Comparison of ENCODE assay signal across 31 cellular contexts in genomic region chr17:74343526-74344284, GRCh38. TPM values are rescaled to one million over a fixed set of nuclear protein-coding genes. Genes with fewer than 3 reads are reported as not detected.
DNase-seq lines count a peak whose midpoint lies in the region; FAIRE-seq and TF ChIP-seq lines count a peak whose summit lies in the region.
"Had no signal": no experiment of that assay in that cellular context is flagged by ENCODE, and none has a peak within 500 bp of the region (broad histone marks: within the 10 kb centered on the region; RNA-seq: fewer than 3 reads in every experiment).

No MANE protein-coding gene starts in this region.

- no peak overlapping the region for H3K18ac ChIP-seq in H1 (ENCODE audit: extremely low read depth, low read length)

- no peak overlapping the region for H3K56ac ChIP-seq in H1 (replicated peaks; ENCODE audit: insufficient read length, low read depth, low read length)

- H3K27me3 ChIP-seq in H1 (replicated peaks in 1 of 4; ENCODE audit: control insufficient read depth in 3 of 4, extremely low read depth in 1 of 4, insufficient read depth in 3 of 4, low read length in 3 of 4): peaks cover 0 to 2% (median 0%) of the 10 kb centered on the region in 4 experiments; a peak in 2 of 7 replicates
- H3K27me3 ChIP-seq in osteoblast (ENCODE audit: insufficient read depth, low read length): no peaks in the 10 kb centered on the region
- H3K27me3 ChIP-seq in prostate gland (replicated peaks; ENCODE audit: insufficient read depth): peaks cover 4% of the 10 kb centered on the region

- H3K9me3 ChIP-seq in H1 (ENCODE audit: insufficient read depth in 2 of 2, low read depth in 1 of 2, low read length in 1 of 2) (no peaks in the 10 kb centered on the region), osteoblast (ENCODE audit: low read depth, low read length) (no peaks in the 10 kb centered on the region), prostate gland (no peaks in the 10 kb centered on the region)
- H3K9me3 ChIP-seq: SJSA1 had no signal

- TF ChIP-seq RAD21 in H1 (IDR thresholded peaks at IDR 0.05 in 1 of 2, conservative IDR thresholded peaks at IDR 0.05 in 1 of 2; ENCODE audit: low read depth in 2 of 2, low read length in 2 of 2): no peak

- H3K4me1 ChIP-seq in H1 (replicated peaks in 1 of 4; ENCODE audit: control insufficient read depth in 3 of 4, insufficient read depth in 4 of 4, low read length in 3 of 4) (peaks cover 0 to 16% (median 9%) of the 10 kb centered on the region in 4 experiments; a peak in 5 of 7 replicates), osteoblast (ENCODE audit: insufficient read depth, low read length) (no peaks in the 10 kb centered on the region), prostate gland (replicated peaks) (no peaks in the 10 kb centered on the region)
- H3K4me1 ChIP-seq: SJSA1 had no signal

- H4K8ac ChIP-seq in H1 (ENCODE audit: extremely low read depth, insufficient read depth, low read length): peak overlapping the region; percentile 48; the same call in 1 of the 2 replicates

- no peak overlapping the region for H2BK20ac ChIP-seq in H1 (ENCODE audit: low read length)

- H2BK120ac ChIP-seq in H1 (replicated peaks; ENCODE audit: low read depth, low read length): no peak overlapping the region

- H4K91ac ChIP-seq in H1 (replicated peaks; ENCODE audit: insufficient read length, low read length): peak overlapping the region; percentile 51

- DNase-seq in D721Med (ENCODE audit: insufficient read length, low spot score): peak; percentile 86
- peak; percentile 53 for DNase-seq in NCI-H2171 treated with DMSO at 0.1 percent for 48 hours (lab: John Stamatoyannopoulos, UW)
- no peak for DNase-seq in H1 (ENCODE audit: low read depth in 1 of 2, low spot score in 2 of 2)
- DNase-seq in osteoblast (ENCODE audit: insufficient read length, low spot score, missing footprints): peak; percentile 88
- DNase-seq in iPS-NIHi7 (ENCODE audit: extremely low spot score): no peak
- DNase-seq in COLO829 (ENCODE audit: low spot score): no peak
- DNase-seq in prostate gland (ENCODE audit: low spot score): no peak
- DNase-seq: AML-193; C1 segment of cervical spinal cord; CD8-positive, alpha-beta T cell; DMS153; GM23248; H9; Kasumi-1; NCI-H1105 treated with DMSO at 0.1 percent for 48 hours; NCI-H1694; NCI-H2029 treated with DMSO at 0.1 percent for 48 hours; NCI-H226; NCI-H510A; NCI-H774; PC-9; Right ventricle myocardium superior had no signal

- CTCF ChIA-PET in H1 (lab: Charles Lee; ENCODE audit: partially characterized antibody): interaction anchor here (0.5 to 11.2 kb wide), 9 partner anchors 8 to 1017 kb away, joined by 3 to 114 read pairs (median 3); partner anchors contain the start of gene GPR142

- H3K4me3 ChIP-seq in H1 (ENCODE audit: extremely low read depth in 1 of 4, insufficient read depth in 2 of 4, low read depth in 3 of 4, low read length in 4 of 4) (no peak overlapping the region), osteoblast (ENCODE audit: insufficient read depth, low read length) (no peak overlapping the region), prostate gland (no peak overlapping the region)
- H3K4me3 ChIP-seq: GM23248, K562, PC-9, SJSA1 had no signal

- TF ChIP-seq EP300 in H1 (IDR thresholded peaks at IDR 0.05; ENCODE audit: borderline replicate concordance in 1 of 2, low read depth in 2 of 2, low read length in 2 of 2): no peak

- H4K5ac ChIP-seq in H1 (ENCODE audit: insufficient read length, low read depth, low read length): no peak overlapping the region

- H3K79me1 ChIP-seq in H1 (ENCODE audit: low read depth, low read length): no peaks in the 10 kb centered on the region

- H2BK5ac ChIP-seq in H1 (ENCODE audit: low read depth, low read length): no peak overlapping the region

- H3K4ac ChIP-seq in H1 (replicated peaks; ENCODE audit: insufficient read length, low read depth, low read length): no peak overlapping the region

- TF ChIP-seq CTCF in D721Med (IDR thresholded peaks at IDR 0.05; ENCODE audit: insufficient read depth, missing control alignments): no peak
- TF ChIP-seq CTCF in H1 (IDR thresholded peaks at IDR 0.05; ENCODE audit: control extremely low read depth in 1 of 3, insufficient read depth in 1 of 3, low read depth in 1 of 3, low read length in 3 of 3): no peak
- TF ChIP-seq CTCF in osteoblast (IDR thresholded peaks at IDR 0.05; ENCODE audit: extremely low read depth, low read depth, low read length): no peak
- no peak for TF ChIP-seq CTCF in prostate gland (IDR thresholded peaks at IDR 0.05)

- TF ChIP-seq POLR2A in H1 (IDR thresholded peaks at IDR 0.05; ENCODE audit: control extremely low read depth in 1 of 2, low read depth in 2 of 2, low read length in 2 of 2) (no peak), prostate gland (IDR thresholded peaks at IDR 0.05) (no peak)

- no peak overlapping the region for H2BK15ac ChIP-seq in H1 (ENCODE audit: low read length)

- no peak overlapping the region for H3K23ac ChIP-seq in H1 (ENCODE audit: insufficient read length)

- H2AK5ac ChIP-seq in H1 (ENCODE audit: low read depth, low read length): no peak overlapping the region

- FAIRE-seq in D721Med (lab: Jason Lieb, UNC): no peak
- no peak for FAIRE-seq in H1 (lab: Jason Lieb, UNC)
- FAIRE-seq: A204.1, K562 had no signal

- H3K4me2 ChIP-seq in H1 (ENCODE audit: insufficient read depth in 1 of 2, low read depth in 2 of 2, low read length in 2 of 2): no peak overlapping the region; a peak in 1 of 4 replicates
- no peak overlapping the region for H3K4me2 ChIP-seq in osteoblast (ENCODE audit: insufficient read depth, low read length)
- H3K4me2 ChIP-seq: PC-9 had no signal

- H3K36me3 ChIP-seq in H1 (ENCODE audit: control insufficient read depth in 2 of 4, insufficient read depth in 4 of 4, low read length in 3 of 4) (no peaks in the 10 kb centered on the region), osteoblast (ENCODE audit: insufficient read depth, low read length) (no peaks in the 10 kb centered on the region), prostate gland (no peaks in the 10 kb centered on the region)
- H3K36me3 ChIP-seq: SJSA1 had no signal

- intact Hi-C loops in prostate gland (cut with DNase I): no loop called here

- H3K14ac ChIP-seq in H1 (ENCODE audit: insufficient read length): no peak overlapping the region

- POLR2A ChIA-PET in H1 (lab: Charles Lee; ENCODE audit: partially characterized antibody): interaction anchor here (1.2 kb wide), 1 partner anchor 16 kb away, joined by 3 read pairs; no protein-coding TSS in a partner anchor

- H3K9ac ChIP-seq in H1 (replicated peaks in 1 of 4; ENCODE audit: extremely low read depth in 1 of 4, low read depth in 3 of 4, low read length in 3 of 4): no peak overlapping the region
- H3K9ac ChIP-seq: GM23248 had no signal

- no peaks in the 10 kb centered on the region for H3K79me2 ChIP-seq in H1 (ENCODE audit: control insufficient read depth in 1 of 2, insufficient read depth in 2 of 2, low read length in 2 of 2)
- H3K79me2 ChIP-seq in osteoblast (ENCODE audit: insufficient read depth, low read length): no peaks in the 10 kb centered on the region

- no peak overlapping the region for H2BK12ac ChIP-seq in H1 (ENCODE audit: low read depth, low read length)

- H4K20me1 ChIP-seq in H1 (replicated peaks in 1 of 2; ENCODE audit: control insufficient read depth in 1 of 2, insufficient read depth in 2 of 2, low read length in 2 of 2): no peaks in the 10 kb centered on the region
- H4K20me1 ChIP-seq in osteoblast (ENCODE audit: insufficient read depth, low read length): no peaks in the 10 kb centered on the region

- no peaks in the 10 kb centered on the region for H3K23me2 ChIP-seq in H1 (ENCODE audit: low read depth, low read length)

- 86% methylated on average over 8 of the region's 9 CpGs; no CpG with 5 or more reads in 1 of the 2 experiments for WGBS in H1 (ENCODE audit: extremely low coverage in 1 of 2, insufficient coverage in 1 of 2, insufficient read length in 1 of 2, insufficient replicate concordance in 2 of 2, low coverage in 1 of 2, low lambda C conversion rate in 2 of 2, missing lambda C conversion rate in 1 of 2), 2 experiments
- WGBS in prostate gland: 60% methylated on average over 8 of the region's 9 CpGs

- H3K27ac ChIP-seq in H1 (ENCODE audit: low read depth, low read length): no peak overlapping the region
- no peak overlapping the region for H3K27ac ChIP-seq in osteoblast (ENCODE audit: low read depth, low read length)
- no peak overlapping the region for H3K27ac ChIP-seq in prostate gland
- H3K27ac ChIP-seq: GM23248, PC-9, SJSA1 had no signal

- H2AFZ ChIP-seq in H1 (ENCODE audit: low read length): no peak overlapping the region
- H2AFZ ChIP-seq in osteoblast (ENCODE audit: low read length): no peak overlapping the region
- H2AFZ ChIP-seq: GM23248, PC-9 had no signal

RNA-seq across cellular contexts. Expression of gene KIF19, which starts 17.7 kb away (rescaled TPM):
- total RNA-seq in H1 (2021; fragmentation: NEBNext Ultra II Directional; extraction: Animal tissue kit (Norgen Biotek cat#: 25700)): 0.36 and 0.52 TPM in 2 replicates
- polyA plus RNA-seq in H1 (2011; rRNA removed): 0.77 and 1.4 TPM in 2 replicates
- 1.1 TPM for polyA plus RNA-seq in H1 (2011; cell fraction: cytosol; rRNA removed)
- 2.4 TPM for polyA plus RNA-seq in H1 (2011; cell fraction: nucleus; rRNA removed)
- 0.29 to 0.87 TPM (median 0.66 TPM) in 4 replicates for polyA plus RNA-seq in H1 (2012, experiment 1 of 2)
- polyA plus RNA-seq in H1 (2012, experiment 2 of 2): 0.20 TPM
- 0.18 TPM for polyA plus RNA-seq in H1 (2013, experiment 1 of 2)
- 0.22 TPM for polyA plus RNA-seq in H1 (2013, experiment 2 of 2)
- polyA minus RNA-seq in H1 (2011; rRNA and poly(A)+ RNA removed): 0.79 and 1.0 TPM in 2 replicates
- 0.73 TPM for polyA minus RNA-seq in H1 (2011; cell fraction: cytosol; rRNA and poly(A)+ RNA removed)
- 1.7 TPM for polyA minus RNA-seq in H1 (2011; cell fraction: nucleus; rRNA and poly(A)+ RNA removed)
- total RNA-seq in osteoblast (not detected in 2 replicates), prostate gland (under 1 TPM; 0.36 to 0.62 TPM)
- total RNA-seq: Daoy, G401, GM23248, HT1080, K562, M059J, PC-9, RPMI7951, SJSA1 had no signal
- polyA plus RNA-seq: AG04450, GM23248 had no signal

RNA-seq across cellular contexts. Expression of gene BTBD17, which starts 18.0 kb away (rescaled TPM):
- 7.0 and 7.8 TPM in 2 replicates for total RNA-seq in H1 (2021; fragmentation: NEBNext Ultra II Directional; extraction: Animal tissue kit (Norgen Biotek cat#: 25700))
- polyA plus RNA-seq in H1 (2011; rRNA removed): 14.8 and 17.0 TPM in 2 replicates
- 12.3 TPM for polyA plus RNA-seq in H1 (2011; cell fraction: cytosol; rRNA removed)
- 9.5 TPM for polyA plus RNA-seq in H1 (2011; cell fraction: nucleus; rRNA removed)
- polyA plus RNA-seq in H1 (2012, experiment 1 of 2): 4.6 to 11.2 TPM (median 8.7 TPM) in 4 replicates
- polyA plus RNA-seq in H1 (2012, experiment 2 of 2): 6.9 TPM
- polyA plus RNA-seq in H1 (2013, experiment 1 of 2): 7.9 TPM
- polyA plus RNA-seq in H1 (2013, experiment 2 of 2): 8.0 TPM
- polyA minus RNA-seq in H1 (2011; rRNA and poly(A)+ RNA removed): 1.8 and 3.4 TPM in 2 replicates
- polyA minus RNA-seq in H1 (2011; cell fraction: cytosol; rRNA and poly(A)+ RNA removed): 8.6 TPM
- polyA minus RNA-seq in H1 (2011; cell fraction: nucleus; rRNA and poly(A)+ RNA removed): 9.2 TPM
- total RNA-seq in osteoblast: not detected in 2 replicates
- total RNA-seq in prostate gland: not detected
- total RNA-seq: CD8-positive, alpha-beta T cell; Daoy; G401; GM23248; HT1080; K562; M059J; PC-9; Right ventricle myocardium superior; RPMI7951; SJSA1 had no signal
- polyA plus RNA-seq: AG04450, K562 had no signal

RNA-seq across cellular contexts. Expression of gene GPR142, which starts 23.6 kb away (rescaled TPM):
- not detected in 2 replicates for total RNA-seq in H1 (2021; fragmentation: NEBNext Ultra II Directional; extraction: Animal tissue kit (Norgen Biotek cat#: 25700))
- polyA plus RNA-seq in H1 (2011; rRNA removed): 0.05 and 0.11 TPM in 2 replicates
- polyA plus RNA-seq in H1 (2011; cell fraction: cytosol; rRNA removed): 0.13 TPM
- polyA plus RNA-seq in H1 (2011; cell fraction: nucleus; rRNA removed): 0.17 TPM
- 0.11 TPM in 1 of 4 replicates, not detected in the others for polyA plus RNA-seq in H1 (2012, experiment 1 of 2)
- polyA plus RNA-seq in H1 (2012, experiment 2 of 2): not detected
- not detected for polyA plus RNA-seq in H1 (2013, experiment 1 of 2)
- polyA plus RNA-seq in H1 (2013, experiment 2 of 2): not detected
- polyA minus RNA-seq in H1 (2011; rRNA and poly(A)+ RNA removed): 0.20 TPM in 1 of 2 replicates, not detected in the other
- not detected for polyA minus RNA-seq in H1 (2011; cell fraction: cytosol; rRNA and poly(A)+ RNA removed)
- polyA minus RNA-seq in H1 (2011; cell fraction: nucleus; rRNA and poly(A)+ RNA removed): not detected
- total RNA-seq in osteoblast: not detected in 2 replicates
- 1 to 10 TPM in 1 of 2 donors, not detected in 1; 3.6 TPM for total RNA-seq in prostate gland
- total RNA-seq: CD8-positive, alpha-beta T cell; Daoy; G401; GM23248; HT1080; K562; M059J; PC-9; Right ventricle myocardium superior; RPMI7951; SJSA1 had no signal
- polyA plus RNA-seq: AG04450, GM23248, K562 had no signal

Comparison
In these comparisons a context has a peak if more than half of its experiments do, and no peak if none do; other contexts are left out.
1. DNase-seq: peak in D721Med (single experiment), NCI-H2171 treated with DMSO at 0.1 percent for 48 hours (single experiment) and osteoblast (single experiment); none in H1 (0 of 2), iPS-NIHi7 (single experiment), COLO829 (single experiment) and prostate gland (single experiment).